15 cellular contexts compared by ENCODE assay signal in genomic region chr4:55336138-55337034, GRCh38. TPM values are rescaled to one million over a fixed set of nuclear protein-coding genes. Genes with fewer than 3 reads are reported as not detected.
A peak's percentile ranks its signal among the peaks of the same experiment; 100 is the strongest.
DNase-seq lines count a peak whose midpoint lies in the region; ATAC-seq and TF ChIP-seq lines count a peak whose summit lies in the region.
"Had no signal": no experiment of that assay in that cellular context is flagged by ENCODE, and none has a peak within 500 bp of the region (broad histone marks: within the 10 kb centered on the region; RNA-seq: fewer than 3 reads in every experiment).

No MANE protein-coding gene starts in this region.

- no peaks in the 10 kb centered on the region for H3K27me3 Mint-ChIP-seq in activated T-helper 2 cell treated with anti-CD3 and anti-CD28 coated beads, Interferon-gamma antibody, Interleukin-2, Interleukin-4, amounts not matched to agents 10 μg/mL and 5 μg/mL and 100 μg/mL, durations not matched to agents 14 hours and 24 hours and 36 hours (ENCODE audit: low read depth)

- no peaks in the 10 kb centered on the region for H3K36me3 Mint-ChIP-seq in activated T-helper 2 cell treated with anti-CD3 and anti-CD28 coated beads, Interferon-gamma antibody, Interleukin-2, Interleukin-4, amounts not matched to agents 10 μg/mL and 5 μg/mL and 100 μg/mL, durations not matched to agents 14 hours and 24 hours and 36 hours (ENCODE audit: low read depth)
- H3K36me3 Mint-ChIP-seq: CD4-positive, alpha-beta memory T cell; naive thymus-derived CD8-positive, alpha-beta T cell had no signal

- peaks cover 22% of the 10 kb centered on the region for H3K4me1 ChIP-seq in DND-41 (ENCODE audit: insufficient read depth, low read length)
- H3K4me1 ChIP-seq: ascending aorta had no signal

- H3K79me2 ChIP-seq in DND-41 (ENCODE audit: insufficient read depth, low read length), result no peaks in the 10 kb centered on the region

- peak; percentile 84 for DNase-seq in DND-41
- DNase-seq in NOMO-1 (lab: John Stamatoyannopoulos, UW; ENCODE audit: unreplicated experiment in 2 of 2), result peak; percentile 77 to 80
- no peak for DNase-seq in activated T-helper 2 cell treated with anti-CD3 and anti-CD28 coated beads, Interferon-gamma antibody, Interleukin-2, Interleukin-4, amounts not matched to agents 10 μg/mL and 5 μg/mL and 100 μg/mL, durations not matched to agents 14 hours and 24 hours and 36 hours (ENCODE audit: low spot score)
- DNase-seq in NCI-H1092 treated with DMSO at 0.1 percent for 48 hours (lab: John Stamatoyannopoulos, UW), result no peak
- no peak for DNase-seq in DMS 273 treated with DMSO at 0.1 percent for 48 hours (lab: John Stamatoyannopoulos, UW)
- DNase-seq: CD4-positive, alpha-beta memory T cell; GOT3; naive thymus-derived CD8-positive, alpha-beta T cell; T-helper 17 cell had no signal

- peak overlapping the region; percentile 94 for H3K27ac ChIP-seq in 22Rv1
- peak overlapping the region; percentile 94 for H3K27ac ChIP-seq in DND-41 (ENCODE audit: low read length)
- H3K27ac ChIP-seq: ascending aorta had no signal

- no peaks in the 10 kb centered on the region for H3K9me3 ChIP-seq in DND-41 (ENCODE audit: insufficient read depth, low read length, severe bottlenecking)
- H3K9me3 ChIP-seq: ascending aorta had no signal

- no peaks in the 10 kb centered on the region for H3K27me3 ChIP-seq in DND-41 (ENCODE audit: insufficient read depth, low read length, poor library complexity)
- H3K27me3 ChIP-seq: ascending aorta had no signal

- intact Hi-C loops in activated T-helper 2 cell treated with anti-CD3 and anti-CD28 coated beads, Interferon-gamma antibody, Interleukin-2, Interleukin-4, amounts not matched to agents 10 μg/mL and 5 μg/mL and 100 μg/mL, durations not matched to agents 14 hours and 24 hours and 36 hours (cut with micrococcal nuclease), result loop anchor here (1.0 to 5.0 kb wide), 4 partner anchors 10 to 789 kb away; partner anchors contain the start of gene SRD5A3

- H3K4me3 ChIP-seq in DND-41 (ENCODE audit: low read depth in 1 of 2, low read length in 2 of 2), result peak overlapping the region in 1 of 2 experiments; percentile 46; a peak in 2 of 4 replicates
- H3K4me3 ChIP-seq: ascending aorta had no signal

- no peaks in the 10 kb centered on the region for H3K36me3 ChIP-seq in DND-41 (ENCODE audit: insufficient read depth, low read length)
- H3K36me3 ChIP-seq: ascending aorta had no signal

- 0 out of 2 replicates have a peak, but pooled peaks have one; percentile 10 for TF ChIP-seq CTCF in 22Rv1 (IDR thresholded peaks at IDR 0.05)
- TF ChIP-seq CTCF in DND-41 (IDR thresholded peaks at IDR 0.05; ENCODE audit: borderline replicate concordance, extremely low read depth, low read length, poor library complexity, severe bottlenecking), result peak; percentile 23

- no peaks in the 10 kb centered on the region for H4K20me1 ChIP-seq in DND-41 (ENCODE audit: insufficient read depth, low read length)

- H3K9me3 Mint-ChIP-seq in activated T-helper 2 cell treated with anti-CD3 and anti-CD28 coated beads, Interferon-gamma antibody, Interleukin-2, Interleukin-4, amounts not matched to agents 10 μg/mL and 5 μg/mL and 100 μg/mL, durations not matched to agents 14 hours and 24 hours and 36 hours, result peaks cover 4% of the 10 kb centered on the region
- H3K9me3 Mint-ChIP-seq: CD4-positive, alpha-beta memory T cell had no signal

- no peak overlapping the region for H3K4me3 Mint-ChIP-seq in activated T-helper 2 cell treated with anti-CD3 and anti-CD28 coated beads, Interferon-gamma antibody, Interleukin-2, Interleukin-4, amounts not matched to agents 10 μg/mL and 5 μg/mL and 100 μg/mL, durations not matched to agents 14 hours and 24 hours and 36 hours (ENCODE audit: low read depth)
- H3K4me3 Mint-ChIP-seq: CD4-positive, alpha-beta memory T cell; naive thymus-derived CD8-positive, alpha-beta T cell; T-helper 17 cell had no signal

- H2AFZ ChIP-seq in DND-41 (ENCODE audit: low read depth, low read length), result peak overlapping the region; percentile 66

- ATAC-seq in DND-41 (ENCODE audit: insufficient read depth, low read depth) (peak; percentile 99), GM21737 (IDR thresholded peaks at IDR 0.05; ENCODE audit: unreplicated experiment) (no peak), GM21619 (IDR thresholded peaks at IDR 0.05; ENCODE audit: unreplicated experiment) (no peak)
- ATAC-seq: left lobe of liver; naive thymus-derived CD8-positive, alpha-beta T cell; Panc1; T-helper 17 cell had no signal

- peak overlapping the region; percentile 80 for H3K27ac Mint-ChIP-seq in activated T-helper 2 cell treated with anti-CD3 and anti-CD28 coated beads, Interferon-gamma antibody, Interleukin-2, Interleukin-4, amounts not matched to agents 10 μg/mL and 5 μg/mL and 100 μg/mL, durations not matched to agents 14 hours and 24 hours and 36 hours
- H3K27ac Mint-ChIP-seq: CD4-positive, alpha-beta memory T cell; naive thymus-derived CD8-positive, alpha-beta T cell; T-helper 17 cell had no signal

- peaks cover 19% of the 10 kb centered on the region for H3K4me1 Mint-ChIP-seq in activated T-helper 2 cell treated with anti-CD3 and anti-CD28 coated beads, Interferon-gamma antibody, Interleukin-2, Interleukin-4, amounts not matched to agents 10 μg/mL and 5 μg/mL and 100 μg/mL, durations not matched to agents 14 hours and 24 hours and 36 hours (ENCODE audit: low read depth)
- H3K4me1 Mint-ChIP-seq: T-helper 17 cell had no signal

- peak overlapping the region; percentile 49 for H3K9ac ChIP-seq in DND-41 (ENCODE audit: low read depth, low read length)

- H3K4me2 ChIP-seq in DND-41 (ENCODE audit: insufficient read depth, low read length), result peak overlapping the region; percentile 65

RNA-seq across cellular contexts. Expression of gene SRD5A3, which starts 9.7 kb away (rescaled TPM):
- total RNA-seq in activated T-helper 2 cell treated with anti-CD3 and anti-CD28 coated beads, Interferon-gamma antibody, Interleukin-2, Interleukin-4, amounts not matched to agents 10 μg/mL and 5 μg/mL and 100 μg/mL, durations not matched to agents 14 hours and 24 hours and 36 hours, result 32.4 and 33.5 TPM in 2 replicates

RNA-seq across cellular contexts. Expression of gene TMEM165, which starts 59.4 kb away (rescaled TPM):
- total RNA-seq in activated T-helper 2 cell treated with anti-CD3 and anti-CD28 coated beads, Interferon-gamma antibody, Interleukin-2, Interleukin-4, amounts not matched to agents 10 μg/mL and 5 μg/mL and 100 μg/mL, durations not matched to agents 14 hours and 24 hours and 36 hours, result 89.3 and 91.4 TPM in 2 replicates

Comparison
In these comparisons a context has a peak if more than half of its experiments do, and no peak if none do; other contexts are left out.
1. DNase-seq: peak in DND-41 (single experiment) and NOMO-1 (2 of 2); none in activated T-helper 2 cell treated with anti-CD3 and anti-CD28 coated beads, Interferon-gamma antibody, Interleukin-2, Interleukin-4, amounts not matched to agents 10 μg/mL and 5 μg/mL and 100 μg/mL, durations not matched to agents 14 hours and 24 hours and 36 hours (single experiment), NCI-H1092 treated with DMSO at 0.1 percent for 48 hours (single experiment) and DMS 273 treated with DMSO at 0.1 percent for 48 hours (single experiment).